16 cellular contexts compared by ENCODE assay signal in the genomic region with DNA sequence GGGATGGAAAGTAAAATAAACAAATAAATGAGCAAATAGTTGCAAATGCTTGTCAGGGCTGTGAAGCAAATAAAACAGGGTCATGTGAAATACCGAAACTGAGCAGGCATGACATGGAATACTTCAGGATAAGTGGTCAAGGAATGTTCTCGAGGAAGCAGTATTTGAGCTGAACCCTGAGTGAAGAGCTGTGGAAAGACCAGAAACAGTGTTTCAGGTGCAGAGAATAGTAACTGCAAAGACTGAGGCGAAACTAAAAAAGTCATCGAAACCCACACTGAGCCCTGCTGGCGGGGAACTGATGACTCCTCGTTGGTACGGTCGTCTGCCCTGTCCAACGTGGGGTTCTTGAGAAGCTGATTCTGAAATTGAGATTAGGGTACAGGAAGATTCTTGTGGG. TPM values are rescaled to one million over a fixed set of nuclear protein-coding genes. Genes with fewer than 3 reads are reported as not detected.
"Had no signal": no experiment of that assay in that cellular context is flagged by ENCODE, and none has a peak within 500 bp of the region (broad histone marks: within the 10 kb centered on the region; RNA-seq: fewer than 3 reads in every experiment).

No MANE protein-coding gene starts in this region.

- H3K27me3 ChIP-seq: esophagus muscularis mucosa, vagina had no signal

- H3K4me3 Mint-ChIP-seq: activated CD4-positive, alpha-beta memory T cell treated with anti-CD3 and anti-CD28 coated beads for 36 hours; activated CD4-positive, alpha-beta T cell treated with anti-CD3 and anti-CD28 coated beads for 36 hours; activated CD8-positive, alpha-beta memory T cell treated with anti-CD3 and anti-CD28 coated beads, Interleukin-2, amount 10 ng/mL, durations not matched to agents 7 days and 5 days; naive thymus-derived CD4-positive, alpha-beta T cell had no signal

- DNase-seq: activated CD4-positive, alpha-beta memory T cell treated with anti-CD3 and anti-CD28 coated beads for 36 hours; activated CD4-positive, alpha-beta T cell treated with anti-CD3 and anti-CD28 coated beads for 36 hours; activated CD8-positive, alpha-beta memory T cell treated with anti-CD3 and anti-CD28 coated beads, Interleukin-2, amount 10 ng/mL, durations not matched to agents 7 days and 5 days; activated naive CD4-positive, alpha-beta T cell treated with anti-CD3 and anti-CD28 coated beads, Interleukin-2, amount 50 U/mL, for 16 hours; activated T-cell treated with anti-CD3 and anti-CD28 coated beads, Interleukin-2, amount 50 U/mL, for 1 hour; mammary epithelial cell; mucosa of descending colon; naive thymus-derived CD4-positive, alpha-beta T cell; stimulated activated CD4-positive, alpha-beta T cell treated with anti-CD3 and anti-CD28 coated beads, Interleukin-12 subunit alpha, Interleukin-12 subunit beta, amount 100 ng/mL, for 4 hours; stimulated activated CD4-positive, alpha-beta T cell treated with anti-CD3 and anti-CD28 coated beads, Interleukin-2, amount 100 ng/mL, for 24 hours; T-helper 1 cell; WERI-Rb-1 had no signal

- H3K9me3 Mint-ChIP-seq: activated CD4-positive, alpha-beta memory T cell treated with anti-CD3 and anti-CD28 coated beads for 36 hours; activated T-helper 2 cell treated with anti-CD3 and anti-CD28 coated beads, Interferon-gamma antibody, Interleukin-2, Interleukin-4, amounts not matched to agents 10 μg/mL and 5 μg/mL and 100 μg/mL, durations not matched to agents 14 hours and 24 hours and 36 hours had no signal

- H3K4me3 ChIP-seq: esophagus muscularis mucosa, mucosa of descending colon, vagina had no signal

- H3K9me3 ChIP-seq: esophagus muscularis mucosa, mucosa of descending colon, vagina had no signal

- ATAC-seq: activated CD4-positive, alpha-beta T cell treated with anti-CD3 and anti-CD28 coated beads for 36 hours; activated CD8-positive, alpha-beta memory T cell treated with anti-CD3 and anti-CD28 coated beads, Interleukin-2, amount 10 ng/mL, durations not matched to agents 7 days and 5 days; mucosa of descending colon; naive thymus-derived CD4-positive, alpha-beta T cell had no signal

- H3K27ac ChIP-seq: parathyroid adenoma, vagina, WERI-Rb-1 had no signal

- H3K36me3 ChIP-seq: esophagus muscularis mucosa, vagina, WERI-Rb-1 had no signal

- H3K4me1 Mint-ChIP-seq: activated CD4-positive, alpha-beta T cell treated with anti-CD3 and anti-CD28 coated beads for 36 hours; activated CD8-positive, alpha-beta memory T cell treated with anti-CD3 and anti-CD28 coated beads, Interleukin-2, amount 10 ng/mL, durations not matched to agents 7 days and 5 days; naive thymus-derived CD4-positive, alpha-beta T cell had no signal

- H3K36me3 Mint-ChIP-seq: activated CD4-positive, alpha-beta memory T cell treated with anti-CD3 and anti-CD28 coated beads for 36 hours; activated CD8-positive, alpha-beta memory T cell treated with anti-CD3 and anti-CD28 coated beads, Interleukin-2, amount 10 ng/mL, durations not matched to agents 7 days and 5 days; naive thymus-derived CD4-positive, alpha-beta T cell had no signal

- H3K27ac Mint-ChIP-seq: activated CD4-positive, alpha-beta memory T cell treated with anti-CD3 and anti-CD28 coated beads for 36 hours; activated CD4-positive, alpha-beta T cell treated with anti-CD3 and anti-CD28 coated beads for 36 hours; activated CD8-positive, alpha-beta memory T cell treated with anti-CD3 and anti-CD28 coated beads, Interleukin-2, amount 10 ng/mL, durations not matched to agents 7 days and 5 days; activated T-helper 2 cell treated with anti-CD3 and anti-CD28 coated beads, Interferon-gamma antibody, Interleukin-2, Interleukin-4, amounts not matched to agents 10 μg/mL and 5 μg/mL and 100 μg/mL, durations not matched to agents 14 hours and 24 hours and 36 hours; naive thymus-derived CD4-positive, alpha-beta T cell had no signal

- H3K4me1 ChIP-seq: parathyroid adenoma had no signal

RNA-seq across cellular contexts. Expression of a gene that starts 27.2 kb away (rescaled TPM):
- total RNA-seq: activated CD8-positive, alpha-beta memory T cell treated with anti-CD3 and anti-CD28 coated beads, Interleukin-2, amount 10 ng/mL, durations not matched to agents 7 days and 5 days; activated T-helper 2 cell treated with anti-CD3 and anti-CD28 coated beads, Interferon-gamma antibody, Interleukin-2, Interleukin-4, amounts not matched to agents 10 μg/mL and 5 μg/mL and 100 μg/mL, durations not matched to agents 14 hours and 24 hours and 36 hours had no signal
- polyA plus RNA-seq: mammary epithelial cell; naive thymus-derived CD4-positive, alpha-beta T cell had no signal
